ENCODE assay signal across 11 cellular contexts in the genomic region with DNA sequence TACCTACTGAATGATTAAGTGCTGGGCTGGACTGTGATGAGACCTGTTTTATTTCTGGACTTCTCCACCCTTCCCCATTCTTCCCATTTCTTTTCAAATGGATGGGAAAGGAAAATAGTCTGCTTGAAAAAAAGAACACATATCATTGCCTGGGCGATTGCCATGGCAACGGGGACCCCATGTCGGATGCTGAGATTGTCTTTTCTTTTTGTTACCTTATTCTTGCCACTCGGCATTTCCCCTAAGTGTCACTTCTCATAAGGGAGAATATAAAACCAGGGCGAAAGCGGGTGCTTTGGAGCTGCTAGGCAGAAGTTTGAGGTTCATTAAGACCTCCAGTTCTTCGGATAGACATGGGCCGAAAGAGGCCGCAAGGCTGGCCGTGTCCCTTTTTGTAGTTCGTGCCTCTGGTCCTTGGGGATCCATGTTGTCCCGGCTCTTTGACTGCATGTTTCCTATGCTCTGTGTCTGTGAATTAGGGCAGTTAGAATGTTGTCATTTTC. TPM values are rescaled to one million over a fixed set of nuclear protein-coding genes. Genes with fewer than 3 reads are reported as not detected.
A peak's percentile ranks its signal among the peaks of the same experiment; 100 is the strongest.
DNase-seq lines count a peak whose midpoint lies in the region; ATAC-seq and TF ChIP-seq lines count a peak whose summit lies in the region.
"Had no signal": no experiment of that assay in that cellular context is flagged by ENCODE, and none has a peak within 500 bp of the region (broad histone marks: within the 10 kb centered on the region; RNA-seq: fewer than 3 reads in every experiment).

No MANE protein-coding gene starts in this region.

- ATAC-seq in heart left ventricle = no peak
- ATAC-seq in left cardiac atrium = no peak
- no peak for ATAC-seq in activated CD8-positive, alpha-beta memory T cell treated with anti-CD3 and anti-CD28 coated beads, Interleukin-2, amount 10 ng/mL, durations not matched to agents 7 days and 5 days
- ATAC-seq in left lobe of liver = no peak

- no peak for TF ChIP-seq POLR2A in heart left ventricle (IDR thresholded peaks at IDR 0.05)

- H3K27ac ChIP-seq in heart left ventricle = peak overlapping the region in 3 of 12 donors; percentile 54 to 62 (median 54)
- H3K27ac ChIP-seq: HL-60 had no signal

- no peaks in the 10 kb centered on the region for H3K9me3 ChIP-seq in heart left ventricle

- no peaks in the 10 kb centered on the region for H3K36me3 ChIP-seq in heart left ventricle

- H3K27me3 Mint-ChIP-seq in activated CD8-positive, alpha-beta memory T cell treated with anti-CD3 and anti-CD28 coated beads, Interleukin-2, amount 10 ng/mL, durations not matched to agents 7 days and 5 days = peaks cover 7% of the 10 kb centered on the region
- H3K27me3 Mint-ChIP-seq in type B pancreatic cell = peaks cover 3% of the 10 kb centered on the region

- H3K4me1 ChIP-seq in heart left ventricle = peaks cover 0 to 22% (median 5%) of the 10 kb centered on the region in 12 donors

- peaks cover 25% of the 10 kb centered on the region for H3K4me1 Mint-ChIP-seq in activated CD8-positive, alpha-beta memory T cell treated with anti-CD3 and anti-CD28 coated beads, Interleukin-2, amount 10 ng/mL, durations not matched to agents 7 days and 5 days
- H3K4me1 Mint-ChIP-seq in type B pancreatic cell (ENCODE audit: unreplicated experiment) = peaks cover 16% of the 10 kb centered on the region

- H3K4me3 Mint-ChIP-seq in activated CD8-positive, alpha-beta memory T cell treated with anti-CD3 and anti-CD28 coated beads, Interleukin-2, amount 10 ng/mL, durations not matched to agents 7 days and 5 days = peak overlapping the region; percentile 73
- peak overlapping the region; percentile 89 for H3K4me3 Mint-ChIP-seq in type B pancreatic cell

- H3K27ac Mint-ChIP-seq in activated CD8-positive, alpha-beta memory T cell treated with anti-CD3 and anti-CD28 coated beads, Interleukin-2, amount 10 ng/mL, durations not matched to agents 7 days and 5 days = peak overlapping the region; percentile 1
- H3K27ac Mint-ChIP-seq in type B pancreatic cell = peak overlapping the region; percentile 68
- H3K27ac Mint-ChIP-seq: HFFc6 had no signal

- no peak for DNase-seq in heart left ventricle
- no peak for DNase-seq in left cardiac atrium
- DNase-seq in activated CD8-positive, alpha-beta memory T cell treated with anti-CD3 and anti-CD28 coated beads, Interleukin-2, amount 10 ng/mL, durations not matched to agents 7 days and 5 days = no peak
- DNase-seq in left lobe of liver (ENCODE audit: low spot score) = peak; percentile 15
- no peak for DNase-seq in type B pancreatic cell (ENCODE audit: extremely low spot score, unreplicated experiment)
- DNase-seq in SIG-M5 (lab: John Stamatoyannopoulos, UW) = no peak
- DNase-seq in NCI-H446 (lab: John Stamatoyannopoulos, UW) = no peak
- DNase-seq in NCI-H1436 treated with DMSO at 0.1 percent for 48 hours (lab: John Stamatoyannopoulos, UW) = no peak
- DNase-seq: HFFc6, SW 1271 had no signal

- CTCF ChIA-PET in activated CD8-positive, alpha-beta memory T cell treated with anti-CD3 and anti-CD28 coated beads, Interleukin-2, amount 10 ng/mL, durations not matched to agents 7 days and 5 days (lab: Charles Lee) = interaction anchor here (0.9 to 1.7 kb wide), 5 partner anchors 9 to 111 kb away, joined by 3 to 4 read pairs (median 3); no protein-coding TSS in a partner anchor

- intact Hi-C loops in heart left ventricle (cut with DNase I) = no loop called here
- intact Hi-C loops in left cardiac atrium (cut with DNase I) = no loop called here

- peaks cover 5% of the 10 kb centered on the region for H3K36me3 Mint-ChIP-seq in activated CD8-positive, alpha-beta memory T cell treated with anti-CD3 and anti-CD28 coated beads, Interleukin-2, amount 10 ng/mL, durations not matched to agents 7 days and 5 days
- H3K36me3 Mint-ChIP-seq in type B pancreatic cell = no peaks in the 10 kb centered on the region

- TF ChIP-seq CTCF in heart left ventricle (IDR thresholded peaks at IDR 0.05) (no peak), type B pancreatic cell (conservative IDR thresholded peaks at IDR 0.05) (no peak)

- H3K27me3 ChIP-seq in heart left ventricle = peaks cover 0 to 45% (median 25%) of the 10 kb centered on the region in 9 donors

- WGBS in heart left ventricle, 4 donors = 51 to 72% (median 66%) methylated on average over 12 of the region's 12 CpGs

- peak overlapping the region; percentile 1 to 67 (median 58) for H3K4me3 ChIP-seq in heart left ventricle

- H3K9me3 Mint-ChIP-seq in activated CD8-positive, alpha-beta memory T cell treated with anti-CD3 and anti-CD28 coated beads, Interleukin-2, amount 10 ng/mL, durations not matched to agents 7 days and 5 days (ENCODE audit: low read depth) = peaks cover 3% of the 10 kb centered on the region
- no peaks in the 10 kb centered on the region for H3K9me3 Mint-ChIP-seq in type B pancreatic cell

RNA-seq across cellular contexts. Expression of gene FGD3, which starts 0.8 kb away (rescaled TPM):
- total RNA-seq in heart left ventricle (10 to 100 TPM in 1 of 9 donors, 1 to 10 TPM in 8; 1.2 to 11.2 (median 1.8) TPM), left cardiac atrium (1 to 10 TPM; 2.7 to 5.2 TPM), left lobe of liver (2.3 TPM), type B pancreatic cell (ENCODE audit: low replicate concordance) (5.5 and 8.4 TPM in 2 replicates)
- 1 to 10 TPM; 1.5 to 1.6 TPM for polyA plus RNA-seq in heart left ventricle
- total RNA-seq in activated CD8-positive, alpha-beta memory T cell treated with anti-CD3 and anti-CD28 coated beads, Interleukin-2, amount 10 ng/mL, durations not matched to agents 7 days and 5 days = 10 to 100 TPM; 72.1 to 91.2 TPM
- total RNA-seq: HFFc6 had no signal
